8 cellular contexts compared by ENCODE assay signal in genomic region chr4:64781737-64782326, GRCh38.
A peak's percentile ranks its signal among the peaks of the same experiment; 100 is the strongest.
DNase-seq lines count a peak whose midpoint lies in the region; ATAC-seq and TF ChIP-seq lines count a peak whose summit lies in the region.

No MANE protein-coding gene starts in this region.

- H4K20me1 ChIP-seq in osteoblast (ENCODE audit: insufficient read depth, low read length), result no peaks in the 10 kb centered on the region

- no peaks in the 10 kb centered on the region for H3K79me2 ChIP-seq in osteoblast (ENCODE audit: insufficient read depth, low read length)

- no peaks in the 10 kb centered on the region for H3K27me3 Mint-ChIP-seq in naive thymus-derived CD8-positive, alpha-beta T cell

- no peak overlapping the region for H3K27ac ChIP-seq in coronary artery
- H3K27ac ChIP-seq in osteoblast (ENCODE audit: low read depth, low read length), result no peak overlapping the region

- H3K27me3 ChIP-seq in osteoblast (ENCODE audit: insufficient read depth, low read length), result no peaks in the 10 kb centered on the region

- H3K9me3 Mint-ChIP-seq in naive thymus-derived CD8-positive, alpha-beta T cell, result no peaks in the 10 kb centered on the region

- H3K9me3 ChIP-seq in osteoblast (ENCODE audit: low read depth, low read length), result no peaks in the 10 kb centered on the region

- no peak overlapping the region for H3K27ac Mint-ChIP-seq in naive thymus-derived CD8-positive, alpha-beta T cell

- no peak overlapping the region for H3K4me2 ChIP-seq in osteoblast (ENCODE audit: insufficient read depth, low read length)

- ATAC-seq in HG02610 (IDR thresholded peaks at IDR 0.05; ENCODE audit: unreplicated experiment), result peak; percentile 60
- no peak for ATAC-seq in naive thymus-derived CD8-positive, alpha-beta T cell

- peak; percentile 46 for TF ChIP-seq CTCF in GM12872 (IDR thresholded peaks at IDR 0.05; ENCODE audit: insufficient read depth, low read depth, low read length)
- TF ChIP-seq CTCF in coronary artery (IDR thresholded peaks at IDR 0.05), result peak; percentile 56
- peak; percentile 64 for TF ChIP-seq CTCF in osteoblast (IDR thresholded peaks at IDR 0.05; ENCODE audit: extremely low read depth, low read depth, low read length)

- no peak overlapping the region for H3K4me3 Mint-ChIP-seq in naive thymus-derived CD8-positive, alpha-beta T cell

- H3K36me3 ChIP-seq in osteoblast (ENCODE audit: insufficient read depth, low read length), result no peaks in the 10 kb centered on the region

- DNase-seq in NCI-H345 treated with DMSO at 0.1 percent for 48 hours (lab: John Stamatoyannopoulos, UW; ENCODE audit: unreplicated experiment) (peak; percentile 14), coronary artery (ENCODE audit: low spot score) (no peak), osteoblast (ENCODE audit: insufficient read length, low spot score, missing footprints) (peak; percentile 26), islet precursor cell (no peak), HuH-7.5 (ENCODE audit: low spot score) (no peak)
- no peak for DNase-seq in naive thymus-derived CD8-positive, alpha-beta T cell

- H3K4me1 Mint-ChIP-seq in naive thymus-derived CD8-positive, alpha-beta T cell, result no peaks in the 10 kb centered on the region

- no peak overlapping the region for H2AFZ ChIP-seq in osteoblast (ENCODE audit: low read length)

- H3K4me3 ChIP-seq in coronary artery (no peak overlapping the region), osteoblast (ENCODE audit: insufficient read depth, low read length) (no peak overlapping the region)

- POLR2A ChIA-PET in naive thymus-derived CD8-positive, alpha-beta T cell (lab: Charles Lee), result no interaction called here

- H3K4me1 ChIP-seq in osteoblast (ENCODE audit: insufficient read depth, low read length), result no peaks in the 10 kb centered on the region

- no peaks in the 10 kb centered on the region for H3K36me3 Mint-ChIP-seq in naive thymus-derived CD8-positive, alpha-beta T cell

Comparison
In these comparisons a context has a peak if more than half of its experiments do, and no peak if none do; other contexts are left out.
1. DNase-seq: peak in NCI-H345 treated with DMSO at 0.1 percent for 48 hours (single experiment) and osteoblast (single experiment); none in coronary artery (single experiment), islet precursor cell (single experiment), naive thymus-derived CD8-positive, alpha-beta T cell (0 of 10) and HuH-7.5 (single experiment).
2. Peak in every context shown above with its lines, with median percentiles within 50 percentile points of each other: CTCF ChIP-seq.